8 cellular contexts compared by ENCODE assay signal in the genomic region with DNA sequence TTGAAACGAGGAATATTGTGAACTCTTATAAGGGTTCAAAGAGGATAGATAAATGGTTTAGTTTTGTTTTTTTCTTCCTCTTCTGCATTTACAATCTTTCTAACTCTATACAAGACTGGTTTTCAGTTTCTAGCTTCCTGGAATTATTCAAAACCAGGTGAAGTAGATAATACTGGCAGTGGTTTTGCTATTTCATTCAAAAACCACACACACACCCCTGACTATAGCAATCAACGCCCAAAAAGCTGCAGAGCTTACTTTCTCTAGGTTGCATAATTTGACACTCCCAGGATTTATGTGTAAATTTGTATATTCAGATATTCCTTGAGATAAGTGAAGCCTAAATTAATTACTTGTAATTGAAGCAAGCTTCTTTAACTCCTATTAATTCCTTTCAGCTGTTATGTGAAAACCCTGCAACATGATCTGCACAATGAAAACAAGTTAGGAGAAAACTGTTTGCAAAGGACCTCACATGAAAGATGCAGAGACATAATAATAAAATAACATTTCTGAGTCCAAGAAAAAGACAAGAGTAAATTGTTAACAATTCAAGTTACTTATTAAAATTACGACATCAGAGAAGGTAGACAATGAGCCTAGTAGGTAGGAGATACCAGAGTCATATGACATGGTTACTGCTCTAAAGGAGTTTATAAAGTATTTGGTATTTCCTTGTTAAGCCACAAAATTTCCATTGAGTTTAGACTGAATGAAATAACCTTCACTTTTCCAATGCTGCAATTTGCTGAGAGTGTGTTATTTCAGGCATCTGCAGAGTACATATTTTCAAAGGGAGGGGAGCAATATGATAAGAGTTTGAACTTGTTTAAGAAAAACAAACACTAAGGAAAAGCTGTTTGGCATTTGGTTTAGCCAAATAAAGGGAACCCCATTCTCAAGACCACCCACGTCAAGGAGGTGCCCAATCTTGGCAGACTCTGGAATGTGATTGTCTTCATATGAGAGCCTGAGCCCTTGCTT. TPM values are rescaled to one million over a fixed set of nuclear protein-coding genes. Genes with fewer than 3 reads are reported as not detected.
DNase-seq lines count a peak whose midpoint lies in the region; ATAC-seq and TF ChIP-seq lines count a peak whose summit lies in the region.

No MANE protein-coding gene starts in this region.

- no peaks in the 10 kb centered on the region for H3K9me3 Mint-ChIP-seq in activated naive CD4-positive, alpha-beta T cell treated with anti-CD3 and anti-CD28 coated beads for 36 hours
- no peaks in the 10 kb centered on the region for H3K9me3 Mint-ChIP-seq in dendritic cell treated with granulocyte-macrophage colony-stimulating factor and Interleukin-4, amounts not matched to agents 40 ng/mL and 50 ng/mL, for 4 days
- no peaks in the 10 kb centered on the region for H3K9me3 Mint-ChIP-seq in natural killer cell treated with Interleukin-12 subunit alpha and Interleukin-12 subunit beta and Interleukin-15 and Interleukin-18, amount 100 ng/mL, for 72 hours

- peaks cover 6% of the 10 kb centered on the region; the same call in 1 of the 2 replicates for H3K36me3 ChIP-seq in Panc1 (ENCODE audit: control insufficient read depth, insufficient read depth, low read length)

- H3K36me3 Mint-ChIP-seq in activated naive CD4-positive, alpha-beta T cell treated with anti-CD3 and anti-CD28 coated beads for 36 hours (ENCODE audit: low read depth): peaks cover 16% of the 10 kb centered on the region
- peaks cover 21% of the 10 kb centered on the region for H3K36me3 Mint-ChIP-seq in dendritic cell treated with granulocyte-macrophage colony-stimulating factor and Interleukin-4, amounts not matched to agents 40 ng/mL and 50 ng/mL, for 4 days (ENCODE audit: low read depth)
- peaks cover 12% of the 10 kb centered on the region for H3K36me3 Mint-ChIP-seq in natural killer cell treated with Interleukin-12 subunit alpha and Interleukin-12 subunit beta and Interleukin-15 and Interleukin-18, amount 100 ng/mL, for 72 hours

- TF ChIP-seq CTCF in Panc1 (IDR thresholded peaks at IDR 0.05): no peak

- no peaks in the 10 kb centered on the region for H3K27me3 ChIP-seq in Panc1 (ENCODE audit: control insufficient read depth, insufficient read depth, low read length)

- no TSS peak for BruUV-seq in Panc1 (replicated peaks; lab: Mats Ljungman, UMichigan)

- no peaks in the 10 kb centered on the region for H3K9me3 ChIP-seq in Panc1 (ENCODE audit: control insufficient read depth, insufficient read depth, low read depth, low read length)

- intact Hi-C loops in activated naive CD4-positive, alpha-beta T cell treated with anti-CD3 and anti-CD28 coated beads for 36 hours (cut with micrococcal nuclease): loop anchor here (1.0 to 2.0 kb wide), 3 partner anchors 24 to 353 kb away; a partner anchor contains a TSS
- intact Hi-C loops in Panc1 (cut with micrococcal nuclease; ENCODE audit: unreplicated experiment): no loop called here
- intact Hi-C loops in dendritic cell treated with granulocyte-macrophage colony-stimulating factor and Interleukin-4, amounts not matched to agents 40 ng/mL and 50 ng/mL, for 4 days (cut with micrococcal nuclease): loop anchor here (10.0 kb wide), 1 partner anchor 289 kb away; a partner anchor contains a TSS

- peak overlapping the region; percentile 92 for H3K4me3 Mint-ChIP-seq in activated naive CD4-positive, alpha-beta T cell treated with anti-CD3 and anti-CD28 coated beads for 36 hours
- H3K4me3 Mint-ChIP-seq in dendritic cell treated with granulocyte-macrophage colony-stimulating factor and Interleukin-4, amounts not matched to agents 40 ng/mL and 50 ng/mL, for 4 days: peak overlapping the region; percentile 9
- H3K4me3 Mint-ChIP-seq in natural killer cell treated with Interleukin-12 subunit alpha and Interleukin-12 subunit beta and Interleukin-15 and Interleukin-18, amount 100 ng/mL, for 72 hours: peak overlapping the region; percentile 91

- no peaks in the 10 kb centered on the region for H3K27me3 Mint-ChIP-seq in activated naive CD4-positive, alpha-beta T cell treated with anti-CD3 and anti-CD28 coated beads for 36 hours (ENCODE audit: low read depth)
- no peaks in the 10 kb centered on the region for H3K27me3 Mint-ChIP-seq in dendritic cell treated with granulocyte-macrophage colony-stimulating factor and Interleukin-4, amounts not matched to agents 40 ng/mL and 50 ng/mL, for 4 days
- H3K27me3 Mint-ChIP-seq in natural killer cell treated with Interleukin-12 subunit alpha and Interleukin-12 subunit beta and Interleukin-15 and Interleukin-18, amount 100 ng/mL, for 72 hours: no peaks in the 10 kb centered on the region

- peaks cover 41% of the 10 kb centered on the region for H3K4me1 Mint-ChIP-seq in activated naive CD4-positive, alpha-beta T cell treated with anti-CD3 and anti-CD28 coated beads for 36 hours (ENCODE audit: low read depth)
- H3K4me1 Mint-ChIP-seq in dendritic cell treated with granulocyte-macrophage colony-stimulating factor and Interleukin-4, amounts not matched to agents 40 ng/mL and 50 ng/mL, for 4 days (ENCODE audit: low read depth): peaks cover 20% of the 10 kb centered on the region
- H3K4me1 Mint-ChIP-seq in natural killer cell treated with Interleukin-12 subunit alpha and Interleukin-12 subunit beta and Interleukin-15 and Interleukin-18, amount 100 ng/mL, for 72 hours (ENCODE audit: low read depth in 2 of 2): peaks cover 26 to 36% of the 10 kb centered on the region in 2 donors

- H3K27ac ChIP-seq in Panc1 (ENCODE audit: low read length): peak overlapping the region; percentile 99

- POLR2A ChIA-PET in Panc1 (lab: Charles Lee): interaction anchor here (1.3 kb wide), 1 partner anchor 12 kb away, joined by 6 read pairs; no protein-coding TSS in a partner anchor

- no peak for DNase-seq in activated naive CD4-positive, alpha-beta T cell treated with anti-CD3 and anti-CD28 coated beads for 36 hours
- DNase-seq in activated naive CD4-positive, alpha-beta T cell treated with anti-CD3 and anti-CD28 coated beads, Interleukin-2, amount 50 U/mL, for 16 hours: no peak
- DNase-seq in Panc1 (ENCODE audit: low read depth, low spot score): no peak
- no peak for DNase-seq in natural killer cell treated with Interleukin-12 subunit alpha and Interleukin-12 subunit beta and Interleukin-15 and Interleukin-18, amount 100 ng/mL, for 72 hours (ENCODE audit: low spot score)
- no peak for DNase-seq in NCI-H146 (lab: John Stamatoyannopoulos, UW)
- no peak for DNase-seq in stimulated activated CD4-positive, alpha-beta T cell treated with anti-CD3 and anti-CD28 coated beads, Interleukin-4, amount 100 ng/mL, for 1 hour

- peak overlapping the region; percentile 99 for H3K27ac Mint-ChIP-seq in activated naive CD4-positive, alpha-beta T cell treated with anti-CD3 and anti-CD28 coated beads for 36 hours
- peak overlapping the region; percentile 100 for H3K27ac Mint-ChIP-seq in dendritic cell treated with granulocyte-macrophage colony-stimulating factor and Interleukin-4, amounts not matched to agents 40 ng/mL and 50 ng/mL, for 4 days
- peak overlapping the region; percentile 98 for H3K27ac Mint-ChIP-seq in natural killer cell treated with Interleukin-12 subunit alpha and Interleukin-12 subunit beta and Interleukin-15 and Interleukin-18, amount 100 ng/mL, for 72 hours

- CTCF ChIA-PET in activated naive CD4-positive, alpha-beta T cell treated with anti-CD3 and anti-CD28 coated beads for 36 hours (lab: Charles Lee): interaction anchor here (0.8 to 4.4 kb wide), 8 partner anchors 8 to 148 kb away, joined by 3 to 67 read pairs (median 6); no protein-coding TSS in a partner anchor
- CTCF ChIA-PET in Panc1 (lab: Charles Lee): no interaction called here

- in situ Hi-C loops in Panc1 (cut with HindIII; ENCODE audit: low pct_unique_long_range_greater_than_20kb, low sequenced_read_pairs): no loop called here

- ATAC-seq in Panc1: no peak
- no peak for ATAC-seq in natural killer cell treated with Interleukin-12 subunit alpha and Interleukin-12 subunit beta and Interleukin-15 and Interleukin-18, amount 100 ng/mL, for 72 hours
- no peak for ATAC-seq in HG02798 (IDR thresholded peaks at IDR 0.05; ENCODE audit: poor library complexity, unreplicated experiment)

- peaks cover 48% of the 10 kb centered on the region for H3K4me1 ChIP-seq in Panc1 (ENCODE audit: control insufficient read depth, insufficient read depth, low read length)

- H3K4me3 ChIP-seq in Panc1 (ENCODE audit: low read depth in 2 of 2, low read length in 2 of 2): peak overlapping the region; percentile 20 to 69; a peak in 3 of 4 replicates

RNA-seq across cellular contexts. Expression of a gene that starts 1.6 kb away (rescaled TPM):
- 10 to 100 TPM; 63.8 to 66.9 TPM for total RNA-seq in activated naive CD4-positive, alpha-beta T cell treated with anti-CD3 and anti-CD28 coated beads for 36 hours
- 104 TPM for total RNA-seq in Panc1 (2021; ENCODE audit: unreplicated experiment)
- polyA plus RNA-seq in Panc1 (2012; ENCODE audit: insufficient read length): 58.2 TPM
- 10 to 100 TPM; 71.2 to 96.6 TPM for total RNA-seq in natural killer cell treated with Interleukin-12 subunit alpha and Interleukin-12 subunit beta and Interleukin-15 and Interleukin-18, amount 100 ng/mL, for 72 hours

RNA-seq across cellular contexts. Expression of a gene that starts 53.5 kb away (rescaled TPM):
- total RNA-seq in activated naive CD4-positive, alpha-beta T cell treated with anti-CD3 and anti-CD28 coated beads for 36 hours: 100 to 1,000 TPM; 312 to 340 TPM
- 228 TPM for total RNA-seq in Panc1 (2021; ENCODE audit: unreplicated experiment)
- polyA plus RNA-seq in Panc1 (2012; ENCODE audit: insufficient read length): 326 TPM
- total RNA-seq in natural killer cell treated with Interleukin-12 subunit alpha and Interleukin-12 subunit beta and Interleukin-15 and Interleukin-18, amount 100 ng/mL, for 72 hours: 100 to 1,000 TPM; 170 to 282 TPM

Comparison
In these comparisons a context has a peak if more than half of its experiments do, and no peak if none do; other contexts are left out.
1. H3K4me3 Mint-ChIP-seq: peak in every context shown above with its lines; median percentile 92 in activated naive CD4-positive, alpha-beta T cell treated with anti-CD3 and anti-CD28 coated beads for 36 hours; 91 in natural killer cell treated with Interleukin-12 subunit alpha and Interleukin-12 subunit beta and Interleukin-15 and Interleukin-18, amount 100 ng/mL, for 72 hours; 9 in dendritic cell treated with granulocyte-macrophage colony-stimulating factor and Interleukin-4, amounts not matched to agents 40 ng/mL and 50 ng/mL, for 4 days.